ENCODE assay signal across 18 cellular contexts in genomic region chr17:79083191-79083971, GRCh38. TPM values are rescaled to one million over a fixed set of nuclear protein-coding genes. Genes with fewer than 3 reads are reported as not detected.
A peak's percentile ranks its signal among the peaks of the same experiment; 100 is the strongest.
DNase-seq lines count a peak whose midpoint lies in the region; ATAC-seq and TF ChIP-seq lines count a peak whose summit lies in the region.
"Had no signal": no experiment of that assay in that cellular context is flagged by ENCODE, and none has a peak within 500 bp of the region (broad histone marks: within the 10 kb centered on the region; RNA-seq: fewer than 3 reads in every experiment).

No MANE protein-coding gene starts in this region.

- no peak for ATAC-seq in SK-N-SH treated with all-trans-retinoic acid at 6 μM for 48 hours
- ATAC-seq in RWPE2 (ENCODE audit: low read depth), result no peak
- ATAC-seq in HG03457 (IDR thresholded peaks at IDR 0.05; ENCODE audit: unreplicated experiment), result no peak

- H3K27ac Mint-ChIP-seq in chondrocyte (ENCODE audit: unreplicated experiment), result no peak overlapping the region
- H3K27ac Mint-ChIP-seq: CD4-positive, alpha-beta memory T cell had no signal

- CTCF ChIA-PET in SK-N-SH (lab: Yijun Ruan, JAX), result interaction anchor here (0.6 to 45.1 kb wide), 37 partner anchors 8 to 331 kb away, joined by 3 to 1305 read pairs (median 7); partner anchors contain the start of gene ENGASE

- H3K4me3 Mint-ChIP-seq in chondrocyte (ENCODE audit: unreplicated experiment), result no peak overlapping the region
- H3K4me3 Mint-ChIP-seq: CD4-positive, alpha-beta memory T cell had no signal

- no peaks in the 10 kb centered on the region for H3K4me1 Mint-ChIP-seq in chondrocyte (ENCODE audit: low read depth)

- H3K9me2 ChIP-seq in SK-N-SH, result no peaks in the 10 kb centered on the region

- no peak overlapping the region for H2AFZ ChIP-seq in SK-N-SH (ENCODE audit: low read depth)
- no peak overlapping the region for H2AFZ ChIP-seq in osteoblast (ENCODE audit: low read length)

- DNase-seq in SK-N-SH (peak; percentile 32), RWPE2 (ENCODE audit: low spot score) (peak; percentile 66), chondrocyte (ENCODE audit: low spot score) (peak; percentile 86), osteoblast (ENCODE audit: insufficient read length, low spot score, missing footprints) (peak; percentile 79), NK-92 (lab: John Stamatoyannopoulos, UW; ENCODE audit: unreplicated experiment) (no peak), G401 (ENCODE audit: low spot score) (no peak)
- DNase-seq: DMS 273 treated with DMSO at 0.1 percent for 48 hours, DMS79 treated with DMSO at 0.1 percent for 48 hours, MM.1S, NCI-H1048, NCI-H1417 treated with DMSO at 0.1 percent for 48 hours had no signal

- H3K27me3 ChIP-seq in SK-N-SH (ENCODE audit: insufficient read depth) (no peaks in the 10 kb centered on the region), RWPE2 (ENCODE audit: insufficient read depth, poor library complexity, severe bottlenecking) (no peaks in the 10 kb centered on the region), osteoblast (ENCODE audit: insufficient read depth, low read length) (no peaks in the 10 kb centered on the region)
- H3K27me3 ChIP-seq: BLaER1 treated with 17β-estradiol and CSF1 and Interleukin-3, amounts not matched to agents 10 nM and 100 nM had no signal

- H3K36me3 ChIP-seq in SK-N-SH (replicated peaks in 1 of 2; ENCODE audit: control insufficient read depth in 1 of 2, insufficient read depth in 2 of 2, low read length in 1 of 2) (peaks cover 7 to 62% of the 10 kb centered on the region in 2 experiments), RWPE2 (ENCODE audit: low read depth) (peaks cover 34% of the 10 kb centered on the region), osteoblast (ENCODE audit: insufficient read depth, low read length) (peaks cover 11% of the 10 kb centered on the region)

- in situ Hi-C loops in G401 (cut with HindIII; ENCODE audit: low sequenced_read_pairs), result no loop called here

- no peak for TF ChIP-seq RAD21 in SK-N-SH (IDR thresholded peaks at IDR 0.05; ENCODE audit: low read length)

- peaks cover 24% of the 10 kb centered on the region for H4K20me1 ChIP-seq in SK-N-SH (ENCODE audit: insufficient read depth)
- peaks cover 21% of the 10 kb centered on the region for H4K20me1 ChIP-seq in osteoblast (ENCODE audit: insufficient read depth, low read length)

- H3K4me2 ChIP-seq in SK-N-SH (no peak overlapping the region), osteoblast (ENCODE audit: insufficient read depth, low read length) (no peak overlapping the region)

- TF ChIP-seq CTCF in SK-N-SH (IDR thresholded peaks at IDR 0.05), result no peak
- no peak for TF ChIP-seq CTCF in RWPE2 (IDR thresholded peaks at IDR 0.05; ENCODE audit: poor library complexity, severe bottlenecking)
- no peak for TF ChIP-seq CTCF in chondrocyte (IDR thresholded peaks at IDR 0.05)
- TF ChIP-seq CTCF in osteoblast (IDR thresholded peaks at IDR 0.05; ENCODE audit: extremely low read depth, low read depth, low read length), result no peak

- H3K27ac ChIP-seq in SK-N-SH (ENCODE audit: low read depth in 2 of 2, low read length in 1 of 2), result no peak overlapping the region
- H3K27ac ChIP-seq in RWPE2 (ENCODE audit: poor library complexity, severe bottlenecking), result no peak overlapping the region
- no peak overlapping the region for H3K27ac ChIP-seq in osteoblast (ENCODE audit: low read depth, low read length)
- H3K27ac ChIP-seq: 22Rv1; BLaER1 treated with 17β-estradiol and CSF1 and Interleukin-3, amounts not matched to agents 10 nM and 100 nM had no signal

- H3K36me3 Mint-ChIP-seq in chondrocyte (ENCODE audit: low read depth), result peaks cover 15% of the 10 kb centered on the region

- 81% methylated on average over 18 of the region's 28 CpGs for WGBS in SK-N-SH (ENCODE audit: low lambda C conversion rate)

- H3K9me3 Mint-ChIP-seq in chondrocyte (ENCODE audit: low read depth), result no peaks in the 10 kb centered on the region

- H3K27me3 Mint-ChIP-seq in chondrocyte (ENCODE audit: low read depth), result no peaks in the 10 kb centered on the region
- H3K27me3 Mint-ChIP-seq: CD4-positive, alpha-beta memory T cell had no signal

- H3K9me3 ChIP-seq in SK-N-SH (no peaks in the 10 kb centered on the region), RWPE2 (ENCODE audit: severe bottlenecking) (no peaks in the 10 kb centered on the region), osteoblast (ENCODE audit: low read depth, low read length) (no peaks in the 10 kb centered on the region)
- H3K9me3 ChIP-seq: BLaER1 treated with 17β-estradiol and CSF1 and Interleukin-3, amounts not matched to agents 10 nM and 100 nM; Caco-2 had no signal

- no peak overlapping the region for H3K9ac ChIP-seq in SK-N-SH
- H3K9ac ChIP-seq: BLaER1 treated with 17β-estradiol and CSF1 and Interleukin-3, amounts not matched to agents 10 nM and 100 nM had no signal

- no peaks in the 10 kb centered on the region for H3K79me2 ChIP-seq in SK-N-SH (ENCODE audit: insufficient read depth)
- H3K79me2 ChIP-seq in osteoblast (ENCODE audit: insufficient read depth, low read length), result no peaks in the 10 kb centered on the region

- no peak overlapping the region; a peak in 1 of 4 replicates for H3K4me3 ChIP-seq in SK-N-SH (ENCODE audit: low read depth in 2 of 2, low read length in 1 of 2)
- H3K4me3 ChIP-seq in RWPE2 (ENCODE audit: severe bottlenecking), result no peak overlapping the region
- H3K4me3 ChIP-seq in osteoblast (ENCODE audit: insufficient read depth, low read length), result no peak overlapping the region
- H3K4me3 ChIP-seq: BLaER1 treated with 17β-estradiol and CSF1 and Interleukin-3, amounts not matched to agents 10 nM and 100 nM; GM12878 had no signal

- H3F3A ChIP-seq in SK-N-SH (replicated peaks; ENCODE audit: insufficient read depth), result peaks cover 3% of the 10 kb centered on the region

- POLR2A ChIA-PET in SK-N-SH (lab: Yijun Ruan, JAX), result no interaction called here

- peaks cover 0 to 13% of the 10 kb centered on the region in 2 experiments; a peak in 1 of 4 replicates for H3K4me1 ChIP-seq in SK-N-SH (ENCODE audit: control insufficient read depth in 1 of 2, insufficient read depth in 2 of 2, low read depth in 1 of 2, low read length in 1 of 2)
- H3K4me1 ChIP-seq in RWPE2 (ENCODE audit: insufficient read depth, poor library complexity, severe bottlenecking), result no peaks in the 10 kb centered on the region
- H3K4me1 ChIP-seq in osteoblast (ENCODE audit: insufficient read depth, low read length), result no peaks in the 10 kb centered on the region
- H3K4me1 ChIP-seq: Caco-2 had no signal

- TF ChIP-seq EP300 in SK-N-SH (IDR thresholded peaks at IDR 0.05; ENCODE audit: borderline replicate concordance in 1 of 2, low read depth in 1 of 2, low read length in 1 of 2), result no peak

TF ChIP-seq in SK-N-SH, 30 proteins besides CTCF, POLR2A, EP300 and RAD21 (continues in another document):
- no peak for TF ChIP-seq GATA2 (CRISPR knock-in tag; IDR thresholded peaks at IDR 0.05)

TF ChIP-seq in SK-N-SH treated with all-trans-retinoic acid at 6 μM for 48 hours, 23 proteins besides CTCF, POLR2A, EP300 and RAD21 (continues in another document):
- TF ChIP-seq GLIS3 (CRISPR knock-in tag; IDR thresholded peaks at IDR 0.05) (no peak), ARNTL (CRISPR knock-in tag; IDR thresholded peaks at IDR 0.05; ENCODE audit: borderline replicate concordance, low read depth) (no peak), ZFP30 (CRISPR knock-in tag; IDR thresholded peaks at IDR 0.05) (no peak), RARB (CRISPR knock-in tag; IDR thresholded peaks at IDR 0.05) (no peak), OSR1 (CRISPR knock-in tag; IDR thresholded peaks at IDR 0.05) (no peak), TCF4 (CRISPR knock-in tag; IDR thresholded peaks at IDR 0.05; ENCODE audit: borderline replicate concordance) (no peak), PPARA (CRISPR knock-in tag; IDR thresholded peaks at IDR 0.05; ENCODE audit: borderline replicate concordance) (no peak), TOX (CRISPR knock-in tag; IDR thresholded peaks at IDR 0.05; ENCODE audit: borderline replicate concordance) (no peak), ZNF565 (CRISPR knock-in tag; conservative IDR thresholded peaks at IDR 0.05; ENCODE audit: low read depth) (no peak), ESRRG (CRISPR knock-in tag; IDR thresholded peaks at IDR 0.05) (no peak), BACH2 (CRISPR knock-in tag; IDR thresholded peaks at IDR 0.05; ENCODE audit: borderline replicate concordance) (no peak)
- TF ChIP-seq, protein P1, sequence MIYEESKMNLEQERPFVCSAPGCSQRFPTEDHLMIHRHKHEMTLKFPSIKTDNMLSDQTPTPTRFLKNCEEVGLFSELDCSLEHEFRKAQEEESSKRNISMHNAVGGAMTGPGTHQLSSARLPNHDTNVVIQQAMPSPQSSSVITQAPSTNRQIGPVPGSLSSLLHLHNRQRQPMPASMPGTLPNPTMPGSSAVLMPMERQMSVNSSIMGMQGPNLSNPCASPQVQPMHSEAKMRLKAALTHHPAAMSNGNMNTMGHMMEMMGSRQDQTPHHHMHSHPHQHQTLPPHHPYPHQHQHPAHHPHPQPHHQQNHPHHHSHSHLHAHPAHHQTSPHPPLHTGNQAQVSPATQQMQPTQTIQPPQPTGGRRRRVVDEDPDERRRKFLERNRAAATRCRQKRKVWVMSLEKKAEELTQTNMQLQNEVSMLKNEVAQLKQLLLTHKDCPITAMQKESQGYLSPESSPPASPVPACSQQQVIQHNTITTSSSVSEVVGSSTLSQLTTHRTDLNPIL (CRISPR knock-in tag; IDR thresholded peaks at IDR 0.05; ENCODE audit: low read depth), result no peak

RNA-seq across cellular contexts. Expression of gene ENGASE, which starts 8.8 kb away (rescaled TPM):
- polyA plus RNA-seq in SK-N-SH (2012; rRNA removed), result 30.1 and 30.4 TPM in 2 replicates
- 4.5 and 7.0 TPM in 2 replicates for polyA plus RNA-seq in SK-N-SH (2012; cell fraction: cytosol; rRNA removed)
- polyA plus RNA-seq in SK-N-SH (2012; cell fraction: nucleus; rRNA removed), result 252 and 275 TPM in 2 replicates
- total RNA-seq in chondrocyte (16.8 to 30.7 TPM (median 19.7 TPM) in 3 replicates), osteoblast (11.8 and 14.5 TPM in 2 replicates)
- 13.2 and 17.1 TPM in 2 replicates for total RNA-seq in G401 (2014; rRNA removed; shearing (Covaris generic))

RNA-seq across cellular contexts. Expression of gene C1QTNF1, which starts 59.4 kb away (rescaled TPM):
- 11.6 and 14.3 TPM in 2 replicates for polyA plus RNA-seq in SK-N-SH (2012; rRNA removed)
- 5.3 and 10.0 TPM in 2 replicates for polyA plus RNA-seq in SK-N-SH (2012; cell fraction: cytosol; rRNA removed)
- 9.1 and 10.1 TPM in 2 replicates for polyA plus RNA-seq in SK-N-SH (2012; cell fraction: nucleus; rRNA removed)
- 74.7 to 96.2 TPM (median 74.9 TPM) in 3 replicates for total RNA-seq in chondrocyte
- total RNA-seq in osteoblast, result 13.8 and 14.4 TPM in 2 replicates
- not detected in 2 replicates for total RNA-seq in G401 (2014; rRNA removed; shearing (Covaris generic))
- total RNA-seq: CD4-positive, alpha-beta memory T cell had no signal
- polyA plus RNA-seq: CD4-positive, alpha-beta memory T cell had no signal

Comparison
In these comparisons a context has a peak if more than half of its experiments do, and no peak if none do; other contexts are left out.
1. DNase-seq: peak in SK-N-SH (single experiment), RWPE2 (single experiment), chondrocyte (single experiment) and osteoblast (single experiment); none in NK-92 (single experiment) and G401 (single experiment).
2. RNA of gene C1QTNF1, which starts 59.4 kb away (total RNA-seq): 74.7 to 96.2 TPM in chondrocyte and 13.8 to 14.4 TPM in osteoblast; not detected in G401; every median in the first group is over 10 times any median in the second.